24 cellular contexts compared by ENCODE assay signal in genomic region chr2:1678609-1679008, GRCh38.
"Had no signal": no experiment of that assay in that cellular context is flagged by ENCODE, and none has a peak within 500 bp of the region (broad histone marks: within the 10 kb centered on the region; RNA-seq: fewer than 3 reads in every experiment).

No MANE protein-coding gene starts in this region.

- H3K27ac Mint-ChIP-seq: activated naive CD8-positive, alpha-beta T cell treated with anti-CD3 and anti-CD28 coated beads for 36 hours; activated T-helper 2 cell treated with anti-CD3 and anti-CD28 coated beads, Interferon-gamma antibody, Interleukin-2, Interleukin-4, amounts not matched to agents 10 μg/mL and 5 μg/mL and 100 μg/mL, durations not matched to agents 14 hours and 24 hours and 36 hours; progenitor cell of endocrine pancreas had no signal

- H3K36me3 ChIP-seq: breast epithelium, colonic mucosa had no signal

- H3K9me3 ChIP-seq: breast epithelium, colonic mucosa, gastroesophageal sphincter, tibial artery had no signal

- H3K27me3 Mint-ChIP-seq: activated naive CD8-positive, alpha-beta T cell treated with anti-CD3 and anti-CD28 coated beads for 36 hours; naive B cell; progenitor cell of endocrine pancreas had no signal

- H3K27ac ChIP-seq: breast epithelium, colonic mucosa, dorsolateral prefrontal cortex, epithelial cell of prostate, tibial artery had no signal

- H3K4me3 Mint-ChIP-seq: activated naive CD8-positive, alpha-beta T cell treated with anti-CD3 and anti-CD28 coated beads for 36 hours; activated T-cell treated with anti-CD3 and anti-CD28 coated beads, Interleukin-2, amount 50 U/mL, for 4 hours; naive B cell; neural crest cell had no signal

- FAIRE-seq: TTC549 had no signal

- H3K9me3 Mint-ChIP-seq: activated naive CD8-positive, alpha-beta T cell treated with anti-CD3 and anti-CD28 coated beads for 36 hours; activated T-cell treated with anti-CD3 and anti-CD28 coated beads, Interleukin-2, amount 50 U/mL, for 4 hours; activated T-helper 2 cell treated with anti-CD3 and anti-CD28 coated beads, Interferon-gamma antibody, Interleukin-2, Interleukin-4, amounts not matched to agents 10 μg/mL and 5 μg/mL and 100 μg/mL, durations not matched to agents 14 hours and 24 hours and 36 hours; naive B cell; neural crest cell had no signal

- H3K4me3 ChIP-seq: breast epithelium, colonic mucosa, dorsolateral prefrontal cortex, gastroesophageal sphincter, tibial artery had no signal

- DNase-seq: activated CD8-positive, alpha-beta memory T cell treated with anti-CD3 and anti-CD28 coated beads, Interleukin-2, amount 50 U/mL, for 4 hours; activated naive CD4-positive, alpha-beta T cell treated with Interleukin-2 at 50 U/mL for 16 hours; activated naive CD8-positive, alpha-beta T cell treated with anti-CD3 and anti-CD28 coated beads for 36 hours; activated T-cell treated with anti-CD3 and anti-CD28 coated beads, Interleukin-2, amount 50 U/mL, for 4 hours; colonic mucosa; dorsolateral prefrontal cortex; hypothalamus; mesendoderm; naive B cell; occipital lobe; retina; stimulated activated CD4-positive, alpha-beta T cell treated with anti-CD3 and anti-CD28 coated beads, Interleukin-12 subunit alpha, Interleukin-12 subunit beta, amount 100 ng/mL, for 4 hours; stimulated activated CD4-positive, alpha-beta T cell treated with anti-CD3 and anti-CD28 coated beads, Interleukin-4, amount 100 ng/mL, for 4 hours; stimulated activated naive CD8-positive, alpha-beta T cell treated with anti-CD3 and anti-CD28 coated beads, Interleukin-15, Interleukin-2, amounts not matched to agents 100 U/mL and 50 U/mL, for 24 hours; substantia nigra; T-helper 1 cell; tibial artery had no signal

- H3K4me1 ChIP-seq: breast epithelium, colonic mucosa had no signal

- H3K27me3 ChIP-seq: breast epithelium, colonic mucosa, gastroesophageal sphincter, tibial artery had no signal

- H3K4me1 Mint-ChIP-seq: activated naive CD8-positive, alpha-beta T cell treated with anti-CD3 and anti-CD28 coated beads for 36 hours; naive B cell; neural crest cell had no signal

- H3K36me3 Mint-ChIP-seq: activated naive CD8-positive, alpha-beta T cell treated with anti-CD3 and anti-CD28 coated beads for 36 hours; naive B cell had no signal

- ATAC-seq: activated T-cell treated with anti-CD3 and anti-CD28 coated beads, Interleukin-2, amount 50 U/mL, for 4 hours; gastroesophageal sphincter; stimulated activated naive CD8-positive, alpha-beta T cell treated with anti-CD3 and anti-CD28 coated beads, Interleukin-15, Interleukin-2, amounts not matched to agents 100 U/mL and 50 U/mL, for 24 hours had no signal
